ENCODE assay signal across 23 cellular contexts in genomic region chr13:18998389-18998788, GRCh38.
A peak's percentile ranks its signal among the peaks of the same experiment; 100 is the strongest.
DNase-seq lines count a peak whose midpoint lies in the region; ATAC-seq and TF ChIP-seq lines count a peak whose summit lies in the region.
"Had no signal": no experiment of that assay in that cellular context is flagged by ENCODE, and none has a peak within 500 bp of the region (broad histone marks: within the 10 kb centered on the region; RNA-seq: fewer than 3 reads in every experiment).

No MANE protein-coding gene starts in this region.

- peaks cover 0 to 6% (median 2%) of the 10 kb centered on the region in 7 donors for H3K9me3 Mint-ChIP-seq in CD4-positive, CD25-positive, alpha-beta regulatory T cell
- peaks cover 4% of the 10 kb centered on the region for H3K9me3 Mint-ChIP-seq in CD8-positive, alpha-beta T cell

- H3K27me3 Mint-ChIP-seq in CD4-positive, CD25-positive, alpha-beta regulatory T cell: no peaks in the 10 kb centered on the region
- H3K27me3 Mint-ChIP-seq in CD8-positive, alpha-beta T cell (ENCODE audit: low read depth): no peaks in the 10 kb centered on the region
- H3K27me3 Mint-ChIP-seq: IgD-negative memory B cell had no signal

- DNase-seq in activated effector memory CD4-positive, alpha-beta T cell treated with Interleukin-2 at 50 U/mL for 16 hours: peak; percentile 11
- no peak for DNase-seq in activated effector memory CD4-positive, alpha-beta T cell treated with anti-CD3 and anti-CD28 coated beads, Interleukin-2, amount 50 U/mL, for 16 hours
- peak in 1 of 3 donors; percentile 39 for DNase-seq in CD4-positive, CD25-positive, alpha-beta regulatory T cell
- no peak for DNase-seq in CD8-positive, alpha-beta T cell
- peak; percentile 30 for DNase-seq in central memory CD4-positive, alpha-beta T cell
- DNase-seq in osteoblast (ENCODE audit: insufficient read length, low spot score, missing footprints) (no peak), NCI-H1417 (lab: John Stamatoyannopoulos, UW) (no peak), adrenal gland (no peak)
- DNase-seq: Calu3, DMS79 treated with DMSO at 0.1 percent for 48 hours, GF-D8, MM.1S, NCI-H1694, NCI-H2081, NCI-H2227 treated with DMSO at 0.1 percent for 48 hours, NCI-H526 treated with DMSO at 0.1 percent for 48 hours, SHP77 had no signal

- intact Hi-C loops in CD8-positive, alpha-beta T cell (cut with DNase I, micrococcal nuclease): no loop called here
- intact Hi-C loops in adrenal gland (cut with DNase I): no loop called here

- TF ChIP-seq CTCF in CD8-positive, alpha-beta T cell (IDR thresholded peaks at IDR 0.05): no peak
- TF ChIP-seq CTCF in osteoblast (IDR thresholded peaks at IDR 0.05; ENCODE audit: extremely low read depth, low read depth, low read length): no peak
- TF ChIP-seq CTCF in adrenal gland (IDR thresholded peaks at IDR 0.05): no peak

- no peaks in the 10 kb centered on the region for H3K79me2 ChIP-seq in osteoblast (ENCODE audit: insufficient read depth, low read length)

- H2AFZ ChIP-seq in osteoblast (ENCODE audit: low read length): no peak overlapping the region

- POLR2A ChIA-PET in CD8-positive, alpha-beta T cell (lab: Charles Lee): no interaction called here

- H3K4me2 ChIP-seq in osteoblast (ENCODE audit: insufficient read depth, low read length): no peak overlapping the region
- H3K4me2 ChIP-seq: BLaER1, KMS-11 had no signal

- no peaks in the 10 kb centered on the region for H3K27me3 ChIP-seq in CD4-positive, CD25-positive, alpha-beta regulatory T cell (ENCODE audit: control insufficient read depth, insufficient read depth, low read length)
- H3K27me3 ChIP-seq in CD8-positive, alpha-beta T cell (ENCODE audit: insufficient read depth, low read length): no peaks in the 10 kb centered on the region
- H3K27me3 ChIP-seq in osteoblast (ENCODE audit: insufficient read depth, low read length) (no peaks in the 10 kb centered on the region), adrenal gland (no peaks in the 10 kb centered on the region)
- H3K27me3 ChIP-seq: BLaER1 had no signal

- H3K9me3 ChIP-seq in CD4-positive, CD25-positive, alpha-beta regulatory T cell (ENCODE audit: control insufficient read depth in 2 of 2, low read length in 2 of 2): peaks cover 0 to 2% of the 10 kb centered on the region in 2 experiments
- H3K9me3 ChIP-seq in CD8-positive, alpha-beta T cell (ENCODE audit: low read length): no peaks in the 10 kb centered on the region
- H3K9me3 ChIP-seq in osteoblast (ENCODE audit: low read depth, low read length) (no peaks in the 10 kb centered on the region), adrenal gland (replicated peaks in 1 of 3) (no peaks in the 10 kb centered on the region)
- H3K9me3 ChIP-seq: BLaER1 had no signal

- no peaks in the 10 kb centered on the region for H3K36me3 Mint-ChIP-seq in CD4-positive, CD25-positive, alpha-beta regulatory T cell
- H3K36me3 Mint-ChIP-seq in CD8-positive, alpha-beta T cell: no peaks in the 10 kb centered on the region
- H3K36me3 Mint-ChIP-seq: IgD-negative memory B cell had no signal

- no peak for TF ChIP-seq POLR2A in adrenal gland (IDR thresholded peaks at IDR 0.05)

- H3K36me3 ChIP-seq in CD4-positive, CD25-positive, alpha-beta regulatory T cell (ENCODE audit: control insufficient read depth, insufficient read depth, low read length): no peaks in the 10 kb centered on the region
- H3K36me3 ChIP-seq in CD8-positive, alpha-beta T cell (ENCODE audit: insufficient read depth, low read length): no peaks in the 10 kb centered on the region
- no peaks in the 10 kb centered on the region for H3K36me3 ChIP-seq in osteoblast (ENCODE audit: insufficient read depth, low read length)
- H3K36me3 ChIP-seq in adrenal gland (replicated peaks in 1 of 2): no peaks in the 10 kb centered on the region
- H3K36me3 ChIP-seq: BLaER1 had no signal

- peaks cover 0 to 5% (median 1%) of the 10 kb centered on the region in 4 donors for H3K4me1 Mint-ChIP-seq in CD4-positive, CD25-positive, alpha-beta regulatory T cell
- no peaks in the 10 kb centered on the region for H3K4me1 Mint-ChIP-seq in CD8-positive, alpha-beta T cell (ENCODE audit: low read depth)
- H3K4me1 Mint-ChIP-seq: IgD-negative memory B cell had no signal

- H3K27ac ChIP-seq in CD4-positive, CD25-positive, alpha-beta regulatory T cell (ENCODE audit: insufficient read depth, low read length, poor library complexity, severe bottlenecking): no peak overlapping the region
- no peak overlapping the region for H3K27ac ChIP-seq in CD8-positive, alpha-beta T cell (ENCODE audit: low read depth, low read length)
- no peak overlapping the region for H3K27ac ChIP-seq in osteoblast (ENCODE audit: low read depth, low read length)
- H3K27ac ChIP-seq in adrenal gland: no peak overlapping the region
- H3K27ac ChIP-seq: BLaER1, HL-60, KMS-11, RWPE1 had no signal

- no peaks in the 10 kb centered on the region for H4K20me1 ChIP-seq in osteoblast (ENCODE audit: insufficient read depth, low read length)
- H4K20me1 ChIP-seq: BLaER1 had no signal

- no peaks in the 10 kb centered on the region for H3K4me1 ChIP-seq in CD4-positive, CD25-positive, alpha-beta regulatory T cell (ENCODE audit: control insufficient read depth, insufficient read depth, low read length, poor library complexity, severe bottlenecking)
- H3K4me1 ChIP-seq in CD8-positive, alpha-beta T cell (ENCODE audit: insufficient read depth, low read length): no peaks in the 10 kb centered on the region
- H3K4me1 ChIP-seq in osteoblast (ENCODE audit: insufficient read depth, low read length) (no peaks in the 10 kb centered on the region), adrenal gland (replicated peaks in 1 of 2) (no peaks in the 10 kb centered on the region)
- H3K4me1 ChIP-seq: BLaER1 had no signal

- H3K27ac Mint-ChIP-seq in CD4-positive, CD25-positive, alpha-beta regulatory T cell: peak overlapping the region in 1 of 3 donors; percentile 84
- H3K27ac Mint-ChIP-seq in CD8-positive, alpha-beta T cell: peak overlapping the region; percentile 14

- H3K4me3 ChIP-seq in CD4-positive, CD25-positive, alpha-beta regulatory T cell (ENCODE audit: low read depth, low read length): no peak overlapping the region
- no peak overlapping the region for H3K4me3 ChIP-seq in CD8-positive, alpha-beta T cell (ENCODE audit: low read depth, low read length)
- H3K4me3 ChIP-seq in osteoblast (ENCODE audit: insufficient read depth, low read length): no peak overlapping the region
- no peak overlapping the region for H3K4me3 ChIP-seq in adrenal gland
- H3K4me3 ChIP-seq: BLaER1 had no signal

- no peak overlapping the region for H3K4me3 Mint-ChIP-seq in CD4-positive, CD25-positive, alpha-beta regulatory T cell
- no peak overlapping the region for H3K4me3 Mint-ChIP-seq in CD8-positive, alpha-beta T cell
- H3K4me3 Mint-ChIP-seq: IgD-negative memory B cell had no signal

- peak; percentile 37 to 48 for ATAC-seq in CD4-positive, CD25-positive, alpha-beta regulatory T cell (ENCODE audit: low read depth in 2 of 2)
- no peak for ATAC-seq in CD8-positive, alpha-beta T cell
- ATAC-seq: Panc1 had no signal

- 66 to 82% (median 72%) methylated on average over 4 to 6 of the region's 6 CpGs for WGBS in adrenal gland, 4 donors

- CTCF ChIA-PET in CD8-positive, alpha-beta T cell (lab: Charles Lee): no interaction called here

Comparison
In these comparisons a context has a peak if more than half of its experiments do, and no peak if none do; other contexts are left out.
1. DNase-seq: peak in activated effector memory CD4-positive, alpha-beta T cell treated with Interleukin-2 at 50 U/mL for 16 hours (single experiment) and central memory CD4-positive, alpha-beta T cell (single experiment); none in activated effector memory CD4-positive, alpha-beta T cell treated with anti-CD3 and anti-CD28 coated beads, Interleukin-2, amount 50 U/mL, for 16 hours (single experiment), CD8-positive, alpha-beta T cell (0 of 7), osteoblast (single experiment), NCI-H1417 (0 of 3) and adrenal gland (0 of 7).